1 cellular context compared by ENCODE assay signal in genomic region chr10:85612833-85613232, GRCh38.
TF ChIP-seq lines count a peak whose summit lies in the region.

No MANE protein-coding gene starts in this region.

TF ChIP-seq in K562, 482 proteins besides CTCF, POLR2A, EP300 and RAD21 (continued from another document):
- TF ChIP-seq ZBTB40 (IDR thresholded peaks at IDR 0.05) (no peak), ZBTB40 (CRISPR knock-in tag; IDR thresholded peaks at IDR 0.05) (no peak), ZNF224 (CRISPR knock-in tag; IDR thresholded peaks at IDR 0.05) (no peak), CREB1 (IDR thresholded peaks at IDR 0.05) (no peak), CREB1 (CRISPR knock-in tag; IDR thresholded peaks at IDR 0.05) (no peak), ATF6 (CRISPR knock-in tag; IDR thresholded peaks at IDR 0.05) (no peak)
